ENCODE assay signal across 18 cellular contexts in the genomic region with DNA sequence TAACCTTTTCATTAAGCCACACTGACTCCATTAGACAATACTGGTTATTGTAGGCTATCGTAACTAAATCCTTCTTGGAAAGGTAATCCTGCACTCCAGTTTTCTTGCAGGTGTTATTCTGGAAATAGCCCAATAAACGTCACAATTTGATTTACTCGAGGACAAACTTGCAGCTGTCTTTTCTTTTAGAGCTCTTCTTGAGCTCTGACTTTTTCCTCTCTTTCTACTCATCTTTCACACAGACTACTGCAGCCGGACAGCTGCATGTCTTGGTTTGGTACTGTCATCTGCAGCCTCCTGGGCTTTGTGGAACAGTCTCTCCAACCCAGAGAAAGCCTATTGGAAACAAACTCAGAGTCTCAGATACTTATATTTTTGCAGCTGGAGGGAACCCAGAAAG. TPM values are rescaled to one million over a fixed set of nuclear protein-coding genes. Genes with fewer than 3 reads are reported as not detected.
A peak's percentile ranks its signal among the peaks of the same experiment; 100 is the strongest.
DNase-seq lines count a peak whose midpoint lies in the region; ATAC-seq and TF ChIP-seq lines count a peak whose summit lies in the region.
"Had no signal": no experiment of that assay in that cellular context is flagged by ENCODE, and none has a peak within 500 bp of the region (broad histone marks: within the 10 kb centered on the region; RNA-seq: fewer than 3 reads in every experiment).

No MANE protein-coding gene starts in this region.

- H4K20me1 ChIP-seq in BLaER1, result no peaks in the 10 kb centered on the region
- no peaks in the 10 kb centered on the region for H4K20me1 ChIP-seq in Karpas-422 (ENCODE audit: insufficient read depth, low read depth, low read length)

- H3K4me3 ChIP-seq in BLaER1 (no peak overlapping the region), Karpas-422 (ENCODE audit: low read length) (no peak overlapping the region), coronary artery (no peak overlapping the region)

- H3K27ac ChIP-seq in BLaER1 (0 out of 2 replicates have a peak overlapping the region, but pooled peaks have one; percentile 71), Karpas-422 (ENCODE audit: low read length) (peak overlapping the region; percentile 37), coronary artery (no peak overlapping the region)

- DNase-seq in Karpas-422 (no peak), left kidney (ENCODE audit: low read depth, low spot score) (peak; percentile 79), dedifferentiated amniotic fluid mesenchymal stem cell (ENCODE audit: extremely low spot score) (no peak), nucleus accumbens (lab: John Stamatoyannopoulos, UW) (no peak), NCI-H187 treated with DMSO at 0.1 percent for 48 hours (lab: John Stamatoyannopoulos, UW) (no peak), coronary artery (ENCODE audit: low spot score) (no peak)
- DNase-seq: CD4-positive, CD25-positive, alpha-beta regulatory T cell; GDM1; H7; NCI-H1048; NCI-H1694 treated with DMSO at 0.1 percent for 48 hours; NCI-H226; SHP77 treated with DMSO at 0.1 percent for 48 hours had no signal

- H3K9me3 ChIP-seq in BLaER1 (no peaks in the 10 kb centered on the region), Karpas-422 (ENCODE audit: low read length) (no peaks in the 10 kb centered on the region)

- H3K79me2 ChIP-seq in Karpas-422 (ENCODE audit: low read length), result no peaks in the 10 kb centered on the region

- H3K4me2 ChIP-seq in BLaER1 (peak overlapping the region; percentile 79), Karpas-422 (ENCODE audit: low read depth, low read length, poor library complexity, severe bottlenecking) (peak overlapping the region; percentile 16)

- H3K36me3 ChIP-seq in BLaER1, result no peaks in the 10 kb centered on the region
- H3K36me3 ChIP-seq in Karpas-422 (ENCODE audit: insufficient read depth, low read length), result no peaks in the 10 kb centered on the region

- H3K4me1 ChIP-seq in BLaER1 (peaks cover 61% of the 10 kb centered on the region), Karpas-422 (ENCODE audit: low read length) (peaks cover 47% of the 10 kb centered on the region)

- ATAC-seq in GM18867 (IDR thresholded peaks at IDR 0.05; ENCODE audit: unreplicated experiment), result peak; percentile 28

- H3K9me2 ChIP-seq in Karpas-422 (replicated peaks; ENCODE audit: insufficient read depth, low read length), result no peaks in the 10 kb centered on the region

- H2AFZ ChIP-seq in Karpas-422 (ENCODE audit: low read length), result no peak overlapping the region

- H3K9ac ChIP-seq in BLaER1 (peak overlapping the region; percentile 36; the same call in 1 of the 2 replicates), Karpas-422 (ENCODE audit: low read length) (no peak overlapping the region)

- H3K27me3 ChIP-seq in BLaER1, result no peaks in the 10 kb centered on the region
- H3K27me3 ChIP-seq in Karpas-422 (ENCODE audit: low read length), result no peaks in the 10 kb centered on the region

- no peak for TF ChIP-seq CTCF in coronary artery (IDR thresholded peaks at IDR 0.05)

RNA-seq across cellular contexts. Expression of gene MSGN1, which starts 23.0 kb away (rescaled TPM):
- not detected in 2 replicates for total RNA-seq in Karpas-422 (2014; rRNA removed; shearing (Covaris generic); ENCODE audit: low replicate concordance)
- total RNA-seq: A673; CD4-positive, CD25-positive, alpha-beta regulatory T cell; H7; HT1080; T-helper 2 cell treated with Interferon-gamma antibody and Interleukin-4, amounts not matched to agents 100 ng/mL and 5 ng/mL, for 36 hours had no signal

RNA-seq across cellular contexts. Expression of gene GEN1, which starts 39.4 kb away (rescaled TPM):
- total RNA-seq in Karpas-422 (2014; rRNA removed; shearing (Covaris generic); ENCODE audit: low replicate concordance), result 125 and 251 TPM in 2 replicates

RNA-seq across cellular contexts. Expression of gene SMC6, which starts 39.7 kb away (rescaled TPM):
- total RNA-seq in Karpas-422 (2014; rRNA removed; shearing (Covaris generic); ENCODE audit: low replicate concordance), result 28.1 and 44.2 TPM in 2 replicates

Comparison
In these comparisons a context has a peak if more than half of its experiments do, and no peak if none do; other contexts are left out.
1. H3K27ac ChIP-seq: peak in BLaER1 (single experiment) and Karpas-422 (single experiment); none in coronary artery (0 of 2).